Comparison of ENCODE assay signal across 10 cellular contexts in genomic region chr11:119730347-119730613, GRCh38. TPM values are rescaled to one million over a fixed set of nuclear protein-coding genes. Genes with fewer than 3 reads are reported as not detected.
A peak's percentile ranks its signal among the peaks of the same experiment; 100 is the strongest.
DNase-seq lines count a peak whose midpoint lies in the region; ATAC-seq and TF ChIP-seq lines count a peak whose summit lies in the region.
"Had no signal": no experiment of that assay in that cellular context is flagged by ENCODE, and none has a peak within 500 bp of the region (broad histone marks: within the 10 kb centered on the region; RNA-seq: fewer than 3 reads in every experiment).

No MANE protein-coding gene starts in this region.

- no peaks in the 10 kb centered on the region for H3K9me3 Mint-ChIP-seq in dendritic cell treated with granulocyte-macrophage colony-stimulating factor and Interleukin-4, amounts not matched to agents 40 ng/mL and 50 ng/mL, for 4 days
- peaks cover 0 to 3% (median 0%) of the 10 kb centered on the region in 11 donors for H3K9me3 Mint-ChIP-seq in naive thymus-derived CD4-positive, alpha-beta T cell

- DNase-seq in HL-60 (ENCODE audit: low read depth in 1 of 2, low spot score in 1 of 2): no peak
- no peak for DNase-seq in naive thymus-derived CD4-positive, alpha-beta T cell
- no peak for DNase-seq in NCI-H1105 treated with DMSO at 0.1 percent for 48 hours (lab: John Stamatoyannopoulos, UW)
- DNase-seq in NAMALWA (ENCODE audit: low spot score): no peak
- no peak for DNase-seq in brain microvascular endothelial cell
- DNase-seq in stimulated activated CD4-positive, alpha-beta T cell treated with anti-CD3 and anti-CD28 coated beads, Interleukin-2, amount 100 ng/mL, for 24 hours: no peak

- H3K36me3 Mint-ChIP-seq in dendritic cell treated with granulocyte-macrophage colony-stimulating factor and Interleukin-4, amounts not matched to agents 40 ng/mL and 50 ng/mL, for 4 days (ENCODE audit: low read depth): no peaks in the 10 kb centered on the region
- H3K36me3 Mint-ChIP-seq in naive thymus-derived CD4-positive, alpha-beta T cell: no peaks in the 10 kb centered on the region

- CTCF ChIA-PET in naive thymus-derived CD4-positive, alpha-beta T cell (lab: Charles Lee): interaction anchor here (1.2 to 1.7 kb wide), 2 partner anchors 9 kb away, joined by 5 to 7 read pairs; no protein-coding TSS in a partner anchor

- peak overlapping the region; percentile 97 for H3K27ac ChIP-seq in 22Rv1
- no peak overlapping the region for H3K27ac ChIP-seq in HL-60 (replicated peaks)
- H3K27ac ChIP-seq in naive thymus-derived CD4-positive, alpha-beta T cell (ENCODE audit: low read depth, low read length): no peak overlapping the region
- no peak overlapping the region for H3K27ac ChIP-seq in brain microvascular endothelial cell

- ATAC-seq in naive thymus-derived CD4-positive, alpha-beta T cell: no peak

- peak overlapping the region; percentile 86 for H3K27ac Mint-ChIP-seq in dendritic cell treated with granulocyte-macrophage colony-stimulating factor and Interleukin-4, amounts not matched to agents 40 ng/mL and 50 ng/mL, for 4 days
- no peak overlapping the region for H3K27ac Mint-ChIP-seq in naive thymus-derived CD4-positive, alpha-beta T cell

- no peaks in the 10 kb centered on the region for H3K36me3 ChIP-seq in naive thymus-derived CD4-positive, alpha-beta T cell (ENCODE audit: control insufficient read depth in 2 of 3, insufficient read depth in 3 of 3, low read length in 3 of 3)
- H3K36me3 ChIP-seq in brain microvascular endothelial cell (replicated peaks): no peaks in the 10 kb centered on the region
- H3K36me3 ChIP-seq: thyroid gland had no signal

- H3K9me3 ChIP-seq in naive thymus-derived CD4-positive, alpha-beta T cell (ENCODE audit: control insufficient read depth in 2 of 3, low read length in 3 of 3): no peaks in the 10 kb centered on the region
- H3K9me3 ChIP-seq: mucosa of descending colon, thyroid gland had no signal

- H3K4me3 Mint-ChIP-seq in dendritic cell treated with granulocyte-macrophage colony-stimulating factor and Interleukin-4, amounts not matched to agents 40 ng/mL and 50 ng/mL, for 4 days: peak overlapping the region; percentile 87
- H3K4me3 Mint-ChIP-seq in naive thymus-derived CD4-positive, alpha-beta T cell: peak overlapping the region; percentile 74 to 95 (median 81)

- no peaks in the 10 kb centered on the region for H3K27me3 ChIP-seq in HL-60 (ENCODE audit: insufficient read depth, poor library complexity, severe bottlenecking)
- H3K27me3 ChIP-seq in naive thymus-derived CD4-positive, alpha-beta T cell (ENCODE audit: control insufficient read depth in 2 of 2, insufficient read depth in 2 of 2, low read length in 2 of 2): peaks cover 0 to 4% of the 10 kb centered on the region in 2 donors
- H3K27me3 ChIP-seq in brain microvascular endothelial cell (replicated peaks): no peaks in the 10 kb centered on the region
- H3K27me3 ChIP-seq: thyroid gland had no signal

- peaks cover 45% of the 10 kb centered on the region for H3K27me3 Mint-ChIP-seq in dendritic cell treated with granulocyte-macrophage colony-stimulating factor and Interleukin-4, amounts not matched to agents 40 ng/mL and 50 ng/mL, for 4 days
- H3K27me3 Mint-ChIP-seq in naive thymus-derived CD4-positive, alpha-beta T cell: peaks cover 18 to 65% (median 21%) of the 10 kb centered on the region in 5 donors

- no peak for TF ChIP-seq CTCF in 22Rv1 (IDR thresholded peaks at IDR 0.05)
- TF ChIP-seq CTCF in HL-60 (IDR thresholded peaks at IDR 0.05; ENCODE audit: insufficient read depth, low read length): no peak
- no peak for TF ChIP-seq CTCF in brain microvascular endothelial cell (IDR thresholded peaks at IDR 0.05; ENCODE audit: low read depth, low read length, missing control alignments)

- in situ Hi-C loops in brain microvascular endothelial cell (cut with HindIII; ENCODE audit: low pct_ligation_motif_present, low sequenced_read_pairs): no loop called here

- POLR2A ChIA-PET in naive thymus-derived CD4-positive, alpha-beta T cell (lab: Charles Lee): no interaction called here

- H3K4me3 ChIP-seq in HL-60 (replicated peaks; ENCODE audit: insufficient read depth, low read length) (peak overlapping the region; percentile 77), brain microvascular endothelial cell (ENCODE audit: low read depth, low read length) (no peak overlapping the region)
- H3K4me3 ChIP-seq in naive thymus-derived CD4-positive, alpha-beta T cell (ENCODE audit: low read length): no peak overlapping the region

- intact Hi-C loops in dendritic cell treated with granulocyte-macrophage colony-stimulating factor and Interleukin-4, amounts not matched to agents 40 ng/mL and 50 ng/mL, for 4 days (cut with micrococcal nuclease): no loop called here
- intact Hi-C loops in naive thymus-derived CD4-positive, alpha-beta T cell (cut with micrococcal nuclease): no loop called here

- peaks cover 41% of the 10 kb centered on the region for H3K4me1 Mint-ChIP-seq in dendritic cell treated with granulocyte-macrophage colony-stimulating factor and Interleukin-4, amounts not matched to agents 40 ng/mL and 50 ng/mL, for 4 days (ENCODE audit: low read depth)
- H3K4me1 Mint-ChIP-seq in naive thymus-derived CD4-positive, alpha-beta T cell: peaks cover 0 to 17% (median 13%) of the 10 kb centered on the region in 7 donors

- peaks cover 17 to 21% of the 10 kb centered on the region in 2 donors for H3K4me1 ChIP-seq in naive thymus-derived CD4-positive, alpha-beta T cell (ENCODE audit: control insufficient read depth in 2 of 2, insufficient read depth in 2 of 2, low read length in 2 of 2)

RNA-seq across cellular contexts. Expression of gene NECTIN1, which starts 1.3 kb away (rescaled TPM):
- 1 to 10 TPM in 4 of 5 experiments, under 1 TPM in 1; 0.87 to 4.2 (median 2.4) TPM for total RNA-seq in naive thymus-derived CD4-positive, alpha-beta T cell
- polyA plus RNA-seq in naive thymus-derived CD4-positive, alpha-beta T cell: 1 to 10 TPM in 1 of 2 donors, under 1 TPM in 1; 0.30 to 1.1 TPM
